12 cellular contexts compared by ENCODE assay signal in genomic region chr1:175862418-175862817, GRCh38.
DNase-seq lines count a peak whose midpoint lies in the region; ATAC-seq, FAIRE-seq and TF ChIP-seq lines count a peak whose summit lies in the region.
"Had no signal": no experiment of that assay in that cellular context is flagged by ENCODE, and none has a peak within 500 bp of the region (broad histone marks: within the 10 kb centered on the region; RNA-seq: fewer than 3 reads in every experiment).

No MANE protein-coding gene starts in this region.

- no peak for TF ChIP-seq POLR2A in K562 (conservative IDR thresholded peaks at IDR 0.05)

- intact Hi-C loops in K562 (cut with micrococcal nuclease) = no loop called here
- intact Hi-C loops in dorsolateral prefrontal cortex (cut with DNase I) = loop anchor here in 1 of 2 donors (2.0 kb wide), 1 partner anchor 182 kb away; no protein-coding TSS in a partner anchor
- intact Hi-C loops in mucosa of descending colon (cut with DNase I, micrococcal nuclease) = no loop called here

- no peak overlapping the region for H3K4me3 ChIP-seq in K562
- no peak overlapping the region for H3K4me3 ChIP-seq in dorsolateral prefrontal cortex
- H3K4me3 ChIP-seq in mucosa of descending colon = no peak overlapping the region
- H3K4me3 ChIP-seq: A549 had no signal

- H2AFZ ChIP-seq in K562 (ENCODE audit: low read depth, low read length) = no peak overlapping the region

- no peaks in the 10 kb centered on the region for H3K9me1 ChIP-seq in K562 (ENCODE audit: control insufficient read depth, insufficient read depth, low read length)

- TF ChIP-seq RAD21 in K562 (CRISPR knock-in tag; conservative IDR thresholded peaks at IDR 0.05 in 1 of 2, IDR thresholded peaks at IDR 0.05 in 1 of 2) = no peak

- H3K4me2 ChIP-seq in K562 (ENCODE audit: insufficient read depth, low read length) = no peak overlapping the region
- H3K4me2 ChIP-seq: A549 had no signal

- H3K4me1 ChIP-seq in K562 (replicated peaks in 1 of 2; ENCODE audit: control insufficient read depth in 2 of 2, insufficient read depth in 2 of 2, low read length in 2 of 2) = no peaks in the 10 kb centered on the region
- peaks cover 15% of the 10 kb centered on the region for H3K4me1 ChIP-seq in mucosa of descending colon (ENCODE audit: low read depth)
- H3K4me1 ChIP-seq: A549 had no signal

- H3K27me3 ChIP-seq in K562 (ENCODE audit: control insufficient read depth in 2 of 2, insufficient read depth in 2 of 2, low read length in 2 of 2) = peaks cover 10 to 46% of the 10 kb centered on the region in 2 experiments; a peak in 4 of 5 replicates
- no peaks in the 10 kb centered on the region for H3K27me3 ChIP-seq in dorsolateral prefrontal cortex

- ATAC-seq in K562 (no peak), mucosa of descending colon (peak; percentile 83), GM18868 (IDR thresholded peaks at IDR 0.05; ENCODE audit: unreplicated experiment) (no peak)
- ATAC-seq: A549 had no signal

- no peak overlapping the region for H3K9ac ChIP-seq in K562 (ENCODE audit: insufficient read depth in 1 of 2, low read depth in 2 of 2, low read length in 2 of 2)

- POLR2A ChIA-PET in K562 (lab: Yijun Ruan, JAX) = interaction anchor here (0.7 kb wide), 1 partner anchor 711 kb away, joined by 3 read pairs; no protein-coding TSS in a partner anchor

- no peak for TF ChIP-seq EP300 in K562 (IDR thresholded peaks at IDR 0.05; ENCODE audit: low read length)

- no peak overlapping the region for H3K27ac ChIP-seq in K562 (ENCODE audit: extremely low read depth, low read depth, low read length)
- H3K27ac ChIP-seq in dorsolateral prefrontal cortex = peak overlapping the region in 50 of 59 donors; percentile 8 to 98 (median 93)
- H3K27ac ChIP-seq in temporal lobe (ENCODE audit: low read depth, low read length) = peak overlapping the region; percentile 97
- H3K27ac ChIP-seq: A549 had no signal

- no peak for TF ChIP-seq CTCF in K562 (IDR thresholded peaks at IDR 0.05 in 2 of 3, conservative IDR thresholded peaks at IDR 0.05 in 1 of 3; ENCODE audit: insufficient read depth in 2 of 3, low read depth in 1 of 3, low read length in 3 of 3)
- TF ChIP-seq CTCF in dorsolateral prefrontal cortex (IDR thresholded peaks at IDR 0.05 in 54 of 56, conservative IDR thresholded peaks at IDR 0.05 in 2 of 56; ENCODE audit: low read depth in 1 of 56, partially characterized antibody in 56 of 56) = no peak
- no peak for TF ChIP-seq CTCF in mucosa of descending colon (IDR thresholded peaks at IDR 0.05)

- WGBS in K562 (ENCODE audit: insufficient coverage, low coverage, missing lambda C conversion rate) = 0% methylated on average over 3 of the region's 3 CpGs

- in situ Hi-C loops in K562 (cut with MboI) = no loop called here

- DNase-seq in K562 (ENCODE audit: extremely low read depth in 1 of 4, low spot score in 3 of 4) (no peak), dorsolateral prefrontal cortex (no peak), mucosa of descending colon (peak in 2 of 3 donors; percentile 28 to 45), NCI-H524 (lab: John Stamatoyannopoulos, UW) (no peak), NCI-H69 (lab: John Stamatoyannopoulos, UW) (no peak)
- no peak for DNase-seq in stimulated activated CD4-positive, alpha-beta T cell treated with anti-CD3 and anti-CD28 coated beads, Interleukin-15, amount 100 ng/mL, for 24 hours
- DNase-seq: DMS53, GF-D8, H7 had no signal

- CTCF ChIA-PET in K562 (lab: Yijun Ruan, JAX; ENCODE audit: low intra/inter-chr PET ratio) = no interaction called here

- no peaks in the 10 kb centered on the region for H4K20me1 ChIP-seq in K562 (replicated peaks; ENCODE audit: control insufficient read depth, insufficient read depth, low read length)

- H3K9me3 ChIP-seq in K562 (replicated peaks; ENCODE audit: control insufficient read depth, insufficient read depth, low read depth, low read length) (no peaks in the 10 kb centered on the region), mucosa of descending colon (no peaks in the 10 kb centered on the region)
- H3K9me3 ChIP-seq: A549 had no signal

- H3K79me2 ChIP-seq in K562 (ENCODE audit: control insufficient read depth, insufficient read depth, low read length) = no peaks in the 10 kb centered on the region

- H3K36me3 ChIP-seq in K562 (ENCODE audit: control insufficient read depth, insufficient read depth, low read length) (no peaks in the 10 kb centered on the region), mucosa of descending colon (ENCODE audit: low read depth) (no peaks in the 10 kb centered on the region)

- peak; percentile 19 for FAIRE-seq in K562 (lab: Jason Lieb, UNC)
- FAIRE-seq: A549 had no signal

- BruUV-seq in K562 (replicated peaks; lab: Mats Ljungman, UMichigan) = no TSS peak

TF ChIP-seq in K562, 482 proteins besides CTCF, POLR2A, EP300 and RAD21:
- TF ChIP-seq ZHX1 (conservative IDR thresholded peaks at IDR 0.05; ENCODE audit: low read length) = no peak
- no peak for TF ChIP-seq ZEB2 (IDR thresholded peaks at IDR 0.05)
- no peak for TF ChIP-seq KDM5B (IDR thresholded peaks at IDR 0.05; ENCODE audit: insufficient replicate concordance, low read depth, low read length)
- no peak for TF ChIP-seq PTTG1 (tag; IDR thresholded peaks at IDR 0.05; ENCODE audit: low read depth)
- no peak for TF ChIP-seq SIN3A (IDR thresholded peaks at IDR 0.05; ENCODE audit: borderline replicate concordance in 2 of 2, control insufficient read depth in 1 of 2, low read depth in 2 of 2, low read length in 2 of 2)

Comparison
In these comparisons a context has a peak if more than half of its experiments do, and no peak if none do; other contexts are left out.
1. DNase-seq: peak in mucosa of descending colon (2 of 3); none in K562 (0 of 4), dorsolateral prefrontal cortex (0 of 10), NCI-H524 (0 of 2), stimulated activated CD4-positive, alpha-beta T cell treated with anti-CD3 and anti-CD28 coated beads, Interleukin-15, amount 100 ng/mL, for 24 hours (single experiment) and NCI-H69 (single experiment).